Comparison of ENCODE assay signal across 8 cellular contexts in the genomic region with DNA sequence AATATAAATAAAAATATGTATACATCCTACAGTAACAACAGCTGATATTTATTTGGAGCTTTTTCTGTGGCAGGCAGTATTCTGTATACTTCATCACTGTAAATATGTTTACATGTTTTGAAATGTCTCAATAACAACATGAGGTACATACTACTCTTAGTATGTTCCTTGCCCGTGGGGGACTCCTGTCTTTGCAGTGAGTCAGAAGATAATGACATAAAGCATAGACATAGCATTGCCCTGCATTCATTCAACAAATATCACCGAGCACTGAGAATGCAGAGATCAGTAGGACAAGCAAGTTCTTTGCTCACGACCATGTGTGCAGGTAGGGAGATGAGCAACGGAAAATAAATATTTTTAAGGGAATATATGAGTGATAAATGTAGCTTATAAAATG.
"Had no signal": no experiment of that assay in that cellular context is flagged by ENCODE, and none has a peak within 500 bp of the region (broad histone marks: within the 10 kb centered on the region; RNA-seq: fewer than 3 reads in every experiment).

No MANE protein-coding gene starts in this region.

- H3K4me1 ChIP-seq: body of pancreas, foreskin keratinocyte had no signal

- H3K27me3 ChIP-seq: body of pancreas, cardiac muscle cell, dorsolateral prefrontal cortex, esophagus muscularis mucosa, foreskin keratinocyte, gastrocnemius medialis, heart left ventricle had no signal

- DNase-seq: activated gamma-delta T cell had no signal

- H3K36me3 ChIP-seq: cardiac muscle cell, esophagus muscularis mucosa, gastrocnemius medialis, heart left ventricle had no signal

- H3K4me3 ChIP-seq: body of pancreas, cardiac muscle cell had no signal

- H3K9me3 ChIP-seq: body of pancreas, esophagus muscularis mucosa, gastrocnemius medialis, heart left ventricle had no signal
